13 cellular contexts compared by ENCODE assay signal in the genomic region with DNA sequence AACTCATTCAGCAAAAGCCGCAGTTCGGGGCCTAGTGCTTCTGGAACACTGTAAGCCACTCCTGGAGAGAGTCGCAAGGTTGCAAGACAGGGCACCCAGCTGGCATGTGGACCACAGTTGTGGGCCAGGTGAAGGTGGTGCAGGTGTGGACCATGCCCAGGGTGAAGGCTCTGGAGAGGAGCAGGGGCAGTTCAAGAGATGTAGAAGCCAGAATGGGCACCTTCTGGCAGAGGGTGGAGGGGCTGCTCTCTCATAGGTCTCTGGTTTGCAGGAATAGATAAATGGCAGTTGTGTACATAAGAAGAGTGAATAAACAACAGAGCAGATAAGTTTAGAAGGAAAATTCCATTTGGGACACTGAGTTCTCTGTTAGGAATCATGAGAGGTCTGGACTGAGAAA. TPM values are rescaled to one million over a fixed set of nuclear protein-coding genes. Genes with fewer than 3 reads are reported as not detected.
DNase-seq lines count a peak whose midpoint lies in the region; ATAC-seq and TF ChIP-seq lines count a peak whose summit lies in the region.
"Had no signal": no experiment of that assay in that cellular context is flagged by ENCODE, and none has a peak within 500 bp of the region (broad histone marks: within the 10 kb centered on the region; RNA-seq: fewer than 3 reads in every experiment).

No MANE protein-coding gene starts in this region.

- peaks cover 9% of the 10 kb centered on the region for H3K4me1 Mint-ChIP-seq in Caco-2 (ENCODE audit: low read depth, unreplicated experiment)
- H3K4me1 Mint-ChIP-seq in stimulated activated naive CD8-positive, alpha-beta T cell treated with anti-CD3 and anti-CD28 coated beads, Interleukin-15, amount 100 ng/mL, for 72 hours: peaks cover 52% of the 10 kb centered on the region
- H3K4me1 Mint-ChIP-seq: B cell had no signal

- H3K27ac Mint-ChIP-seq in Caco-2 (ENCODE audit: unreplicated experiment): peak overlapping the region; percentile 21
- peak overlapping the region in 1 of 2 donors; percentile 27 for H3K27ac Mint-ChIP-seq in stimulated activated naive CD8-positive, alpha-beta T cell treated with anti-CD3 and anti-CD28 coated beads, Interleukin-15, amount 100 ng/mL, for 72 hours
- H3K27ac Mint-ChIP-seq: B cell had no signal

- intact Hi-C loops in Caco-2 (cut with micrococcal nuclease; ENCODE audit: unreplicated experiment): no loop called here

- no peak for TF ChIP-seq POLR2A in gastroesophageal sphincter (IDR thresholded peaks at IDR 0.05)

- no peak for DNase-seq in Caco-2
- DNase-seq in HuH-7 (ENCODE audit: low spot score): peak; percentile 6
- DNase-seq in stimulated activated naive CD8-positive, alpha-beta T cell treated with anti-CD3 and anti-CD28 coated beads, Interleukin-15, amount 100 ng/mL, for 72 hours: no peak
- no peak for DNase-seq in NCI-H1930 (lab: John Stamatoyannopoulos, UW)
- DNase-seq in activated CD4-positive, alpha-beta T cell treated with anti-CD3 and anti-CD28 coated beads, Interleukin-2, amount 50 U/mL, for 4 hours: no peak
- DNase-seq: C1 segment of cervical spinal cord; CD4-positive, alpha-beta memory T cell; GF-D8 had no signal

- H3K9me3 ChIP-seq in Caco-2: no peaks in the 10 kb centered on the region
- no peaks in the 10 kb centered on the region for H3K9me3 ChIP-seq in gastroesophageal sphincter

- H3K27me3 ChIP-seq in Caco-2 (replicated peaks; ENCODE audit: control insufficient read depth, insufficient read depth, low read length): no peaks in the 10 kb centered on the region
- no peaks in the 10 kb centered on the region for H3K27me3 ChIP-seq in gastroesophageal sphincter

- H3K4me3 Mint-ChIP-seq in Caco-2 (ENCODE audit: unreplicated experiment): no peak overlapping the region
- no peak overlapping the region for H3K4me3 Mint-ChIP-seq in stimulated activated naive CD8-positive, alpha-beta T cell treated with anti-CD3 and anti-CD28 coated beads, Interleukin-15, amount 100 ng/mL, for 72 hours
- H3K4me3 Mint-ChIP-seq: B cell; CD4-positive, alpha-beta memory T cell had no signal

- H3K4me3 ChIP-seq in Caco-2 (ENCODE audit: low read depth, low read length): no peak overlapping the region
- no peak overlapping the region for H3K4me3 ChIP-seq in gastroesophageal sphincter

- no CpG with 5 or more reads among the region's 3 CpGs for WGBS in gastroesophageal sphincter (ENCODE audit: low coverage in 1 of 2), 2 donors

- no peaks in the 10 kb centered on the region for H3K27me3 Mint-ChIP-seq in Caco-2 (ENCODE audit: insufficient read depth, unreplicated experiment)
- no peaks in the 10 kb centered on the region for H3K27me3 Mint-ChIP-seq in stimulated activated naive CD8-positive, alpha-beta T cell treated with anti-CD3 and anti-CD28 coated beads, Interleukin-15, amount 100 ng/mL, for 72 hours
- H3K27me3 Mint-ChIP-seq: B cell; CD4-positive, alpha-beta memory T cell had no signal

- no peaks in the 10 kb centered on the region for H3K36me3 Mint-ChIP-seq in Caco-2 (ENCODE audit: insufficient read depth, unreplicated experiment)
- H3K36me3 Mint-ChIP-seq: CD4-positive, alpha-beta memory T cell had no signal

- no TSS peak for BruUV-seq in Caco-2 (replicated peaks; lab: Mats Ljungman, UMichigan)

- no peaks in the 10 kb centered on the region for H3K9me3 Mint-ChIP-seq in Caco-2 (ENCODE audit: unreplicated experiment)
- peaks cover 0 to 4% of the 10 kb centered on the region in 2 donors for H3K9me3 Mint-ChIP-seq in stimulated activated naive CD8-positive, alpha-beta T cell treated with anti-CD3 and anti-CD28 coated beads, Interleukin-15, amount 100 ng/mL, for 72 hours

- no peak for TF ChIP-seq EP300 in gastroesophageal sphincter (IDR thresholded peaks at IDR 0.05)

- H3K4me1 ChIP-seq in Caco-2: peaks cover 10% of the 10 kb centered on the region
- H3K4me1 ChIP-seq in gastroesophageal sphincter: no peaks in the 10 kb centered on the region

- H3K36me3 ChIP-seq in Caco-2 (ENCODE audit: control insufficient read depth, insufficient read depth, low read length): no peaks in the 10 kb centered on the region
- H3K36me3 ChIP-seq in gastroesophageal sphincter: no peaks in the 10 kb centered on the region

- TF ChIP-seq CTCF in Caco-2 (IDR thresholded peaks at IDR 0.05; ENCODE audit: insufficient read depth in 1 of 2, low read depth in 1 of 2, low read length in 1 of 2, severe bottlenecking in 1 of 2, unreplicated experiment in 1 of 2): no peak
- TF ChIP-seq CTCF in gastroesophageal sphincter (IDR thresholded peaks at IDR 0.05): no peak

- ATAC-seq in gastroesophageal sphincter (peak; percentile 16), GM18909 (IDR thresholded peaks at IDR 0.05; ENCODE audit: poor library complexity, unreplicated experiment) (no peak)
- peak; percentile 35 for ATAC-seq in stimulated activated naive CD8-positive, alpha-beta T cell treated with anti-CD3 and anti-CD28 coated beads, Interleukin-15, amount 100 ng/mL, for 72 hours
- ATAC-seq: HCT116 had no signal

- POLR2A ChIA-PET in Caco-2 (lab: Charles Lee): no interaction called here

- no peak overlapping the region for H3K27ac ChIP-seq in gastroesophageal sphincter

- CTCF ChIA-PET in Caco-2 (lab: Charles Lee): no interaction called here

RNA-seq across cellular contexts. Expression of gene TNIP3, which starts 38.6 kb away (rescaled TPM):
- total RNA-seq in Caco-2 (2022): 0.43 TPM in 1 of 2 replicates, not detected in the other
- under 1 TPM in 1 of 4 donors, not detected in 3; 0.81 TPM for total RNA-seq in gastroesophageal sphincter
- total RNA-seq: B cell, HT-29 had no signal

RNA-seq across cellular contexts. Expression of gene NDNF, which starts 53.2 kb away (rescaled TPM):
- total RNA-seq in Caco-2 (2022): 3.4 and 3.7 TPM in 2 replicates
- total RNA-seq in gastroesophageal sphincter: 10 to 100 TPM in 2 of 4 donors, 1 to 10 TPM in 2; 5.3 to 14.2 (median 9.7) TPM
- total RNA-seq: B cell; CD4-positive, alpha-beta memory T cell had no signal
